1 cellular context compared by ENCODE assay signal in the genomic region with DNA sequence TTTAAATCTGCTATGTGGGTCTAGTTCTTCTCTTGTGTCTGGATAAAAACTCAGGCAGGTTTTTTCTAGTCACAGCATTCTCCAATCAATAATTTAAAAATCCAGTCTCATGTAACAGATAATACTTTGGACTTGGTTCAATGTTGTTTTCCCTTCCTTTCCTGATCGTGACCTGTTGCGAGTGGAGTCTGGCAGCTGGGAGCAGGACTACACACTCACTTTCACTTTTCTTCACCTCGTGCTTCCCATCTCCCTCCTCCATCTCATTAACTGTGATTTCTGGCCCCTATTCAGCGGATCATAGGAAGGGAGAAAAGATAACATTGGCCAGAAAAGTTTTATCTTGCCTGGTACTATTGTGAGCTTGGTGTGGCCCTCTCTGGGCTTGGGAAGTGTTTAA.
TF ChIP-seq lines count a peak whose summit lies in the region.

No MANE protein-coding gene starts in this region.

TF ChIP-seq in GM23338, 12 proteins besides CTCF, POLR2A, EP300 and RAD21 (continued from another document):
- no peak for TF ChIP-seq ZNF462 (CRISPR knock-in tag; IDR thresholded peaks at IDR 0.05)
- no peak for TF ChIP-seq STAT1 (IDR thresholded peaks at IDR 0.05; ENCODE audit: unreplicated experiment)
- TF ChIP-seq EZH2 (IDR thresholded peaks at IDR 0.05; ENCODE audit: low read depth, unreplicated experiment), result no peak
TF ChIP-seq in GM23338: peak in this region for 0.
